ENCODE assay signal across 9 cellular contexts in the genomic region with DNA sequence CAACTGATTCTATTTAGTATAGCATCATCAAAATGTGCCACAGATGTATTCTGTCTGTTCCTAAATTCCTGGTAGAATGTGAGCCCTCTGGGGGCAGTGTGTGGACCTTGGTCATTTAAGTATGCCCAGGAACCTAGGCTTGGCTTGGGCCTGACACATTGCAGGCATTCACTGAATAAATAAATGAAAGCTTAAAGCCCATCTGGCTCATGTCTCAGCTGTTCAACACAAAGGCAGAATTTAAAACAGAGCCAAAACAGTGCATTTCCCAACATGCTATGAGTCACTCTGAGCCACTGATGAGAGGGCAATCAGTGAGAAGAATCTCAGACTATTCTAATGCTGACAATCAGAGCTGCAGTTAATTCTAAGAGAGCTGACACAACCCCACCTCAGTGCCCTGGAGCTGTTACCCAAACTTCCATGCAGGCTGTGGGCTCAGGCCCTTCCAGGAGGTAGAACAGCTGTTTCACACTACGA. TPM values are rescaled to one million over a fixed set of nuclear protein-coding genes. Genes with fewer than 3 reads are reported as not detected.
DNase-seq lines count a peak whose midpoint lies in the region; ATAC-seq and TF ChIP-seq lines count a peak whose summit lies in the region.
"Had no signal": no experiment of that assay in that cellular context is flagged by ENCODE, and none has a peak within 500 bp of the region (broad histone marks: within the 10 kb centered on the region; RNA-seq: fewer than 3 reads in every experiment).

No MANE protein-coding gene starts in this region.

- ATAC-seq in Panc1: peak; percentile 89
- ATAC-seq in naive thymus-derived CD4-positive, alpha-beta T cell: peak; percentile 71
- no peak for ATAC-seq in GM21723 (IDR thresholded peaks at IDR 0.05; ENCODE audit: unreplicated experiment)
- ATAC-seq in HG02970 (IDR thresholded peaks at IDR 0.05; ENCODE audit: low FRiP score, unreplicated experiment): no peak

- H3K9me3 ChIP-seq in Panc1 (ENCODE audit: control insufficient read depth, insufficient read depth, low read depth, low read length) (no peaks in the 10 kb centered on the region), esophagus (ENCODE audit: control insufficient read depth in 2 of 2, insufficient read depth in 1 of 2, low read depth in 1 of 2, low read length in 1 of 2) (no peaks in the 10 kb centered on the region)
- no peaks in the 10 kb centered on the region for H3K9me3 ChIP-seq in naive thymus-derived CD4-positive, alpha-beta T cell (ENCODE audit: control insufficient read depth in 2 of 3, low read length in 3 of 3)

- no peaks in the 10 kb centered on the region for H3K27me3 ChIP-seq in Panc1 (ENCODE audit: control insufficient read depth, insufficient read depth, low read length)
- H3K27me3 ChIP-seq in esophagus (ENCODE audit: control insufficient read depth in 1 of 2, insufficient read depth in 2 of 2, low read length in 2 of 2): no peaks in the 10 kb centered on the region
- no peaks in the 10 kb centered on the region for H3K27me3 ChIP-seq in naive thymus-derived CD4-positive, alpha-beta T cell (ENCODE audit: control insufficient read depth in 2 of 2, insufficient read depth in 2 of 2, low read length in 2 of 2)

- peaks cover 0 to 10% (median 6%) of the 10 kb centered on the region in 5 donors for H3K36me3 Mint-ChIP-seq in naive thymus-derived CD4-positive, alpha-beta T cell

- H3K27ac ChIP-seq in Panc1 (ENCODE audit: low read length) (peak overlapping the region; percentile 69), esophagus (ENCODE audit: low read depth in 2 of 2, low read length in 1 of 2) (peak overlapping the region; percentile 65 to 86)
- H3K27ac ChIP-seq in naive thymus-derived CD4-positive, alpha-beta T cell (ENCODE audit: low read depth, low read length): no peak overlapping the region

- no peak overlapping the region for H3K4me3 ChIP-seq in Panc1 (ENCODE audit: low read depth in 2 of 2, low read length in 2 of 2)
- no peak overlapping the region for H3K4me3 ChIP-seq in esophagus (ENCODE audit: low read depth in 1 of 2, low read length in 2 of 2)
- no peak overlapping the region for H3K4me3 ChIP-seq in naive thymus-derived CD4-positive, alpha-beta T cell (ENCODE audit: low read length)

- TF ChIP-seq CTCF in Panc1 (IDR thresholded peaks at IDR 0.05): 0 out of 2 replicates have a peak, but pooled peaks have one; percentile 11

- WGBS in esophagus, 2 donors: 38 to 41% methylated on average over 1 of the region's 1 CpG

- no peaks in the 10 kb centered on the region for H3K27me3 Mint-ChIP-seq in naive thymus-derived CD4-positive, alpha-beta T cell
- H3K27me3 Mint-ChIP-seq: IgD-negative memory B cell had no signal

- H3K9me3 Mint-ChIP-seq in naive thymus-derived CD4-positive, alpha-beta T cell: no peaks in the 10 kb centered on the region
- H3K9me3 Mint-ChIP-seq: IgD-negative memory B cell had no signal

- in situ Hi-C loops in Panc1 (cut with HindIII; ENCODE audit: low pct_unique_long_range_greater_than_20kb, low sequenced_read_pairs): loop anchor here (10.0 kb wide), 1 partner anchor 48 kb away; a partner anchor contains a TSS

- POLR2A ChIA-PET in Panc1 (lab: Charles Lee): interaction anchor here (0.7 to 1.0 kb wide), 2 partner anchors 8 to 508 kb away, joined by 3 to 4 read pairs; no protein-coding TSS in a partner anchor
- POLR2A ChIA-PET in naive thymus-derived CD4-positive, alpha-beta T cell (lab: Charles Lee): no interaction called here

- no peak overlapping the region for H3K4me3 Mint-ChIP-seq in naive thymus-derived CD4-positive, alpha-beta T cell
- H3K4me3 Mint-ChIP-seq: IgD-negative memory B cell had no signal

- H3K36me3 ChIP-seq in Panc1 (ENCODE audit: control insufficient read depth, insufficient read depth, low read length) (no peaks in the 10 kb centered on the region), esophagus (ENCODE audit: control insufficient read depth in 2 of 2, insufficient read depth in 2 of 2, low read length in 1 of 2) (peaks cover 0 to 2% of the 10 kb centered on the region in 2 donors)
- H3K36me3 ChIP-seq in naive thymus-derived CD4-positive, alpha-beta T cell (ENCODE audit: control insufficient read depth in 2 of 3, insufficient read depth in 3 of 3, low read length in 3 of 3): peaks cover 0 to 9% (median 3%) of the 10 kb centered on the region in 3 experiments

- H3K4me1 ChIP-seq in Panc1 (ENCODE audit: control insufficient read depth, insufficient read depth, low read length): peaks cover 32% of the 10 kb centered on the region
- H3K4me1 ChIP-seq in esophagus (ENCODE audit: control insufficient read depth in 2 of 2, insufficient read depth in 2 of 2, low read length in 1 of 2): peaks cover 0 to 4% of the 10 kb centered on the region in 2 donors
- H3K4me1 ChIP-seq in naive thymus-derived CD4-positive, alpha-beta T cell (ENCODE audit: control insufficient read depth in 2 of 2, insufficient read depth in 2 of 2, low read length in 2 of 2): no peaks in the 10 kb centered on the region

- peak overlapping the region in 1 of 9 donors; percentile 55 for H3K27ac Mint-ChIP-seq in naive thymus-derived CD4-positive, alpha-beta T cell
- H3K27ac Mint-ChIP-seq: IgD-negative memory B cell had no signal

- DNase-seq in ELR (ENCODE audit: low read depth) (peak; percentile 99), Panc1 (ENCODE audit: low read depth, low spot score) (peak; percentile 82), GF-D8 (lab: John Stamatoyannopoulos, UW) (no peak)
- no peak for DNase-seq in naive thymus-derived CD4-positive, alpha-beta T cell
- no peak for DNase-seq in activated CD4-positive, alpha-beta T cell treated with anti-CD3 and anti-CD28 coated beads for 1 hour

- peaks cover 15 to 66% (median 45%) of the 10 kb centered on the region in 7 donors for H3K4me1 Mint-ChIP-seq in naive thymus-derived CD4-positive, alpha-beta T cell

- CTCF ChIA-PET in Panc1 (lab: Charles Lee): interaction anchor here (0.7 kb wide), 1 partner anchor 656 kb away, joined by 3 read pairs; no protein-coding TSS in a partner anchor
- CTCF ChIA-PET in naive thymus-derived CD4-positive, alpha-beta T cell (lab: Charles Lee): no interaction called here

- no TSS peak for BruUV-seq in Panc1 (replicated peaks; lab: Mats Ljungman, UMichigan)

- intact Hi-C loops in Panc1 (cut with micrococcal nuclease; ENCODE audit: unreplicated experiment): no loop called here
- intact Hi-C loops in naive thymus-derived CD4-positive, alpha-beta T cell (cut with micrococcal nuclease): no loop called here

RNA-seq across cellular contexts. Expression of a gene that starts 8.1 kb away (rescaled TPM):
- 58.5 TPM for total RNA-seq in Panc1 (2021; ENCODE audit: unreplicated experiment)
- 47.8 TPM for polyA plus RNA-seq in Panc1 (2012; ENCODE audit: insufficient read length)
- polyA plus RNA-seq in esophagus: 100 to 1,000 TPM in 1 of 2 donors, 10 to 100 TPM in 1; 42.2 to 141 TPM
- 100 to 1,000 TPM; 102 to 275 (median 175) TPM for total RNA-seq in naive thymus-derived CD4-positive, alpha-beta T cell
- 1 to 10 TPM; 4.1 TPM for polyA plus RNA-seq in naive thymus-derived CD4-positive, alpha-beta T cell

RNA-seq across cellular contexts. Expression of a gene that starts 29.5 kb away (rescaled TPM):
- total RNA-seq in Panc1 (2021; ENCODE audit: unreplicated experiment): 111 TPM
- 259 TPM for polyA plus RNA-seq in Panc1 (2012; ENCODE audit: insufficient read length)
- 10 to 100 TPM; 57.0 to 73.8 TPM for polyA plus RNA-seq in esophagus
- 100 to 1,000 TPM in 1 of 5 experiments, 10 to 100 TPM in 4; 65.8 to 126 (median 76.1) TPM for total RNA-seq in naive thymus-derived CD4-positive, alpha-beta T cell
- polyA plus RNA-seq in naive thymus-derived CD4-positive, alpha-beta T cell: 10 to 100 TPM; 39.2 to 54.6 TPM

RNA-seq across cellular contexts. Expression of a gene that starts 36.7 kb away (rescaled TPM):
- total RNA-seq in Panc1 (2021; ENCODE audit: unreplicated experiment): 12.4 TPM
- polyA plus RNA-seq in Panc1 (2012; ENCODE audit: insufficient read length): 11.9 TPM
- 1 to 10 TPM; 2.4 to 5.1 TPM for polyA plus RNA-seq in esophagus
- 10 to 100 TPM in 1 of 5 experiments, 1 to 10 TPM in 4; 2.4 to 67.1 (median 6.0) TPM for total RNA-seq in naive thymus-derived CD4-positive, alpha-beta T cell
- under 1 TPM; 0.09 to 0.25 TPM for polyA plus RNA-seq in naive thymus-derived CD4-positive, alpha-beta T cell

RNA-seq across cellular contexts. Expression of a gene that starts 45.7 kb away (rescaled TPM):
- total RNA-seq in Panc1 (2021; ENCODE audit: unreplicated experiment): 293 TPM
- polyA plus RNA-seq in Panc1 (2012; ENCODE audit: insufficient read length): 393 TPM
- polyA plus RNA-seq in esophagus: 100 to 1,000 TPM in 1 of 2 donors, 10 to 100 TPM in 1; 72.8 to 146 TPM
- 100 to 1,000 TPM in 1 of 5 experiments, 10 to 100 TPM in 4; 50.5 to 144 (median 67.5) TPM for total RNA-seq in naive thymus-derived CD4-positive, alpha-beta T cell
- polyA plus RNA-seq in naive thymus-derived CD4-positive, alpha-beta T cell: 100 to 1,000 TPM in 1 of 2 donors, 10 to 100 TPM in 1; 99.7 to 103 TPM

RNA-seq across cellular contexts. Expression of a gene that starts 48.9 kb away (rescaled TPM):
- 62.9 TPM for total RNA-seq in Panc1 (2021; ENCODE audit: unreplicated experiment)
- polyA plus RNA-seq in Panc1 (2012; ENCODE audit: insufficient read length): 56.8 TPM
- polyA plus RNA-seq in esophagus: 100 to 1,000 TPM in 1 of 2 donors, 10 to 100 TPM in 1; 65.4 to 102 TPM
- total RNA-seq in naive thymus-derived CD4-positive, alpha-beta T cell: 10 to 100 TPM in 3 of 5 experiments, 1 to 10 TPM in 2; 4.1 to 63.2 (median 11.9) TPM
- 1 to 10 TPM; 2.7 to 4.5 TPM for polyA plus RNA-seq in naive thymus-derived CD4-positive, alpha-beta T cell

Comparison
In these comparisons a context has a peak if more than half of its experiments do, and no peak if none do; other contexts are left out.
1. DNase-seq: peak in ELR (single experiment) and Panc1 (single experiment); none in naive thymus-derived CD4-positive, alpha-beta T cell (0 of 9), GF-D8 (single experiment) and activated CD4-positive, alpha-beta T cell treated with anti-CD3 and anti-CD28 coated beads for 1 hour (single experiment).
2. ATAC-seq: peak in Panc1 (single experiment) and naive thymus-derived CD4-positive, alpha-beta T cell (single experiment); none in GM21723 (single experiment) and HG02970 (single experiment).